In the genomic region with DNA sequence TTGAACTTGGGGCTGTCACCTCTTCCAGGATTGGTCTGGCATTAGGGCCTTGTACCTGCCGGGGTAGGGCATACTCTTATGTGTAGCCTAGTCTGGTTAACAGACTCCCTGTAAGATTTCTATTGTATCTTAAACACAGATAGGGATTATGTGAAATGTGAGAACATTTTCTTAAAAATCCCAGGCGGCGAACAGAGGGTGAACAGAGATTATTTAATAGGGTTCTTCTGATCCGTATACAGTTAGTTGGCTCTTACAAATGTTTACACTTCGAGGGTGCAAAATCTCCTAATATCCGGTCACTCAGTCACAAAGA, we compare ENCODE assay signal across 8 cellular contexts. TPM values are rescaled to one million over a fixed set of nuclear protein-coding genes. Genes with fewer than 3 reads are reported as not detected.
A peak's percentile ranks its signal among the peaks of the same experiment; 100 is the strongest.
DNase-seq lines count a peak whose midpoint lies in the region; ATAC-seq and TF ChIP-seq lines count a peak whose summit lies in the region.

No MANE protein-coding gene starts in this region.

- intact Hi-C loops in mammary epithelial cell (cut with micrococcal nuclease): no loop called here

- no peaks in the 10 kb centered on the region for H3K79me2 ChIP-seq in mammary epithelial cell (ENCODE audit: insufficient read depth, low read length)

- CTCF ChIA-PET in mammary epithelial cell (lab: Charles Lee; ENCODE audit: low non-redundant PET): no interaction called here

- in situ Hi-C loops in mammary epithelial cell (cut with MboI; ENCODE audit: low sequenced_read_pairs in 2 of 2): no loop called here

- DNase-seq in AG09309 (ENCODE audit: low read depth) (no peak), mammary epithelial cell (no peak), GM19240 (ENCODE audit: insufficient read length, low spot score) (no peak), NCI-H1436 treated with DMSO at 0.1 percent for 48 hours (lab: John Stamatoyannopoulos, UW) (no peak)
- DNase-seq in activated CD4-positive, alpha-beta T cell treated with anti-CD3 and anti-CD28 coated beads for 4 hours: no peak

- dilution Hi-C loops in mammary epithelial cell (cut with HindIII; ENCODE audit: low sequenced_read_pairs): no loop called here

- no peaks in the 10 kb centered on the region for H4K20me1 ChIP-seq in mammary epithelial cell (ENCODE audit: insufficient read depth, low read length)

- no peaks in the 10 kb centered on the region for H3K9me3 ChIP-seq in mammary epithelial cell (replicated peaks; ENCODE audit: insufficient read depth, low read length)
- no peaks in the 10 kb centered on the region for H3K9me3 ChIP-seq in mucosa of stomach (ENCODE audit: control insufficient read depth, low read length)

- peak overlapping the region; percentile 89 for H2AFZ ChIP-seq in mammary epithelial cell (ENCODE audit: low read depth, low read length)

- no peak overlapping the region for H3K27ac ChIP-seq in mammary epithelial cell (ENCODE audit: insufficient read depth, low read depth, low read length)

- peak; percentile 28 for ATAC-seq in GM19455 (IDR thresholded peaks at IDR 0.05; ENCODE audit: unreplicated experiment)
- peak; percentile 24 for ATAC-seq in HG03520 (IDR thresholded peaks at IDR 0.05; ENCODE audit: unreplicated experiment)

- H3K36me3 ChIP-seq in mammary epithelial cell (ENCODE audit: insufficient read depth, low read length): no peaks in the 10 kb centered on the region
- H3K36me3 ChIP-seq in mucosa of stomach (ENCODE audit: control insufficient read depth, insufficient read depth, low read length): no peaks in the 10 kb centered on the region

- H3K9ac ChIP-seq in mammary epithelial cell (ENCODE audit: insufficient read depth, low read length): no peak overlapping the region
- peak overlapping the region; percentile 81 for H3K9ac ChIP-seq in mucosa of stomach (ENCODE audit: low read length)

- H3K4me1 ChIP-seq in mammary epithelial cell (ENCODE audit: insufficient read depth, low read length) (peaks cover 4% of the 10 kb centered on the region), mucosa of stomach (ENCODE audit: control insufficient read depth, insufficient read depth, low read length) (peaks cover 22% of the 10 kb centered on the region)

- BruUV-seq in mammary epithelial cell (replicated peaks; lab: Mats Ljungman, UMichigan): no TSS peak

- H3K4me2 ChIP-seq in mammary epithelial cell (ENCODE audit: insufficient read depth, low read depth, low read length): peak overlapping the region; percentile 96

- TF ChIP-seq CTCF in AG09309 (IDR thresholded peaks at IDR 0.05; ENCODE audit: control insufficient read depth, insufficient read depth, low read depth, low read length, missing control alignments) (no peak), mammary epithelial cell (conservative IDR thresholded peaks at IDR 0.05 in 1 of 2, IDR thresholded peaks at IDR 0.05 in 1 of 2; ENCODE audit: extremely low read depth in 1 of 2, insufficient read depth in 1 of 2, low read depth in 1 of 2, low read length in 2 of 2) (no peak)

- H3K27me3 ChIP-seq in mammary epithelial cell (ENCODE audit: insufficient read depth, low read length) (peaks cover 10% of the 10 kb centered on the region), mucosa of stomach (ENCODE audit: control insufficient read depth, insufficient read depth, low read length) (no peaks in the 10 kb centered on the region)

- H3K4me3 ChIP-seq in AG09309 (ENCODE audit: control insufficient read depth, low read depth, low read length) (peak overlapping the region; percentile 87), mammary epithelial cell (replicated peaks in 1 of 3; ENCODE audit: insufficient read depth in 1 of 3, low read depth in 2 of 3, low read length in 3 of 3) (peak overlapping the region; percentile 49 to 53 (median 50)), mucosa of stomach (ENCODE audit: low read length) (peak overlapping the region; percentile 76)

- WGBS in mammary epithelial cell (ENCODE audit: low coverage, missing lambda C conversion rate): 81% methylated on average over 6 of the region's 6 CpGs

RNA-seq across cellular contexts. Expression of gene PLCL2, which starts 0.8 kb away (rescaled TPM):
- under 1 TPM; 0.28 to 0.33 TPM for total RNA-seq in mammary epithelial cell
- polyA plus RNA-seq in mammary epithelial cell: 0.15 TPM
- not detected for polyA minus RNA-seq in mammary epithelial cell
